Comparison of ENCODE assay signal across 8 cellular contexts in the genomic region with DNA sequence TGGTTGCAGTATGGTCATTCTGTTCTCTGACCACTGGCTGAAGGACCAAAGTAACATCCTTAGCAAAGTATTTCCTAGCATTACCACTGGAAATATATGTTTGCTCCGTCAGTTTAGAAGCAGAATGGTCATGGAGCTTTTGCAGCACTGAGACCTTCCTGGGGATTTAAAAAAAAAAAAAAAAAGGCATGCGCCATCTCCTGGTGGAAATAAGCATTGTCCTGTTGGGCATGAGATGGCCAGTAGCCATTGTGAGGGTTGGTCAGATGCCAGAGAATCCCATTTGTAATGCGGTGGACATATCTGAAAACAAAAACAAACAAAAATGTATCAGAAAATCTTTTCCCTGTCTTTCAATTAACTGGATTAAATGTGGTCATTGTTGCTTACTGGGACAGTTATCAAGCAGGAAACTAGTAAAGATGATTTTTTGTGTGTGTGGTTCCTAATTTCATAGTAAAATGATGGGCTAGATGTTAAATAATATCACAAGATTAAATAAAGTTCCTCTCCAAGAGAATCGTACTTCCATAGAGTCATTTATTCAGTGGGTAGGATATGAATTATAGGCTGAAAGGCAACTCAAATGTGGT.
DNase-seq lines count a peak whose midpoint lies in the region; ATAC-seq and TF ChIP-seq lines count a peak whose summit lies in the region.

No MANE protein-coding gene starts in this region.

- in situ Hi-C loops in Caki2 (cut with HindIII; ENCODE audit: low pct_unique_long_range_greater_than_20kb, low sequenced_read_pairs): no loop called here

- no peaks in the 10 kb centered on the region for H3K27me3 Mint-ChIP-seq in neural crest cell (ENCODE audit: low read depth)

- no peaks in the 10 kb centered on the region for H3K9me3 Mint-ChIP-seq in neural crest cell

- peaks cover 60% of the 10 kb centered on the region for H3K4me1 Mint-ChIP-seq in neural crest cell

- DNase-seq in Caki2 (ENCODE audit: low read depth) (peak; percentile 60), HCEC 1CT (peak; percentile 63), RPMI8226 (peak; percentile 19), neural crest cell (ENCODE audit: low read depth, low spot score) (peak; percentile 51), GDM1 (lab: John Stamatoyannopoulos, UW) (no peak)
- no peak for DNase-seq in activated effector memory CD4-positive, alpha-beta T cell treated with anti-CD3 and anti-CD28 coated beads, Interleukin-2, amount 50 U/mL, for 16 hours
- no peak for DNase-seq in activated CD8-positive, alpha-beta memory T cell treated with anti-CD3 and anti-CD28 coated beads, Interleukin-2, amount 50 U/mL, for 48 hours

- peak; percentile 43 for ATAC-seq in esophagus mucosa

- no peak overlapping the region for H3K4me3 Mint-ChIP-seq in neural crest cell

- peaks cover 16% of the 10 kb centered on the region for H3K36me3 Mint-ChIP-seq in neural crest cell (ENCODE audit: low read depth)

- H3K27ac Mint-ChIP-seq in neural crest cell (ENCODE audit: unreplicated experiment): no peak overlapping the region

- TF ChIP-seq CTCF in neural crest cell (conservative IDR thresholded peaks at IDR 0.05): peak; percentile 87

Comparison
In these comparisons a context has a peak if more than half of its experiments do, and no peak if none do; other contexts are left out.
1. DNase-seq: peak in Caki2 (single experiment), HCEC 1CT (single experiment), RPMI8226 (single experiment) and neural crest cell (single experiment); none in activated effector memory CD4-positive, alpha-beta T cell treated with anti-CD3 and anti-CD28 coated beads, Interleukin-2, amount 50 U/mL, for 16 hours (single experiment), GDM1 (single experiment) and activated CD8-positive, alpha-beta memory T cell treated with anti-CD3 and anti-CD28 coated beads, Interleukin-2, amount 50 U/mL, for 48 hours (single experiment).